In genomic region chr5:93585753-93586385, GRCh38 we compare ENCODE assay signal across 9 cellular contexts. TPM values are rescaled to one million over a fixed set of nuclear protein-coding genes. Genes with fewer than 3 reads are reported as not detected.
DNase-seq lines count a peak whose midpoint lies in the region; ATAC-seq, FAIRE-seq and TF ChIP-seq lines count a peak whose summit lies in the region.
"Had no signal": no experiment of that assay in that cellular context is flagged by ENCODE, and none has a peak within 500 bp of the region (broad histone marks: within the 10 kb centered on the region; RNA-seq: fewer than 3 reads in every experiment).

No MANE protein-coding gene starts in this region.

- H2BK120ac ChIP-seq in mesendoderm (ENCODE audit: low read depth, low read length), result no peak overlapping the region

- H3K27me3 ChIP-seq in left ventricle myocardium inferior (ENCODE audit: low read depth) (peaks cover 87% of the 10 kb centered on the region), mesendoderm (ENCODE audit: insufficient read depth, low read length, poor library complexity) (peaks cover 49% of the 10 kb centered on the region), uterus (peaks cover 0 to 3% of the 10 kb centered on the region in 2 donors)

- H3K56ac ChIP-seq in mesendoderm (ENCODE audit: low read length), result no peak overlapping the region

- peaks cover 22% of the 10 kb centered on the region for H3K4me1 Mint-ChIP-seq in brain

- no peak for DNase-seq in left ventricle myocardium inferior
- DNase-seq in left cardiac atrium, result no peak
- no peak for DNase-seq in mesendoderm
- DNase-seq in uterus, result peak in 1 of 2 donors; percentile 49
- no peak for DNase-seq in NCI-H345 treated with DMSO at 0.1 percent for 48 hours (lab: John Stamatoyannopoulos, UW; ENCODE audit: unreplicated experiment)
- DNase-seq in GM19239 (ENCODE audit: insufficient read length, low spot score), result no peak
- DNase-seq: activated effector memory CD4-positive, alpha-beta T cell treated with Interleukin-2 at 50 U/mL for 16 hours had no signal

- H3K9me3 Mint-ChIP-seq in brain, result peaks cover 0 to 21% (median 2%) of the 10 kb centered on the region in 5 experiments

- no peak overlapping the region for H3K23ac ChIP-seq in mesendoderm (ENCODE audit: low read length)

- ATAC-seq in left cardiac atrium (no peak), GM18861 (IDR thresholded peaks at IDR 0.05; ENCODE audit: unreplicated experiment) (no peak)

- no peak overlapping the region for H3K9ac ChIP-seq in mesendoderm (ENCODE audit: low read length)

- no peak overlapping the region for H2BK15ac ChIP-seq in mesendoderm (replicated peaks; ENCODE audit: low read depth)

- H3K4me1 ChIP-seq in left ventricle myocardium inferior, result peaks cover 30% of the 10 kb centered on the region
- H3K4me1 ChIP-seq in mesendoderm (ENCODE audit: control insufficient read depth, low read depth, low read length), result no peaks in the 10 kb centered on the region
- peaks cover 0 to under 1% of the 10 kb centered on the region in 2 donors for H3K4me1 ChIP-seq in uterus

- H3K27ac ChIP-seq in left ventricle myocardium inferior (replicated peaks) (no peak overlapping the region), mesendoderm (ENCODE audit: low read depth, low read length) (no peak overlapping the region), uterus (peak overlapping the region; percentile 90 to 92)

- peak overlapping the region in 4 of 5 experiments; percentile 98 to 100 (median 99) for H3K4me3 Mint-ChIP-seq in brain

- no peak for FAIRE-seq in GM19239 (lab: Jason Lieb, UNC)

- H2AK5ac ChIP-seq in mesendoderm (ENCODE audit: low read length), result no peak overlapping the region

- H3K4me2 ChIP-seq in mesendoderm (ENCODE audit: low read length), result no peak overlapping the region

- H3K18ac ChIP-seq in mesendoderm (ENCODE audit: low read length), result peak overlapping the region; percentile 14

- H3K36me3 ChIP-seq in left ventricle myocardium inferior (no peaks in the 10 kb centered on the region), mesendoderm (ENCODE audit: control insufficient read depth, insufficient read depth, low read length) (no peaks in the 10 kb centered on the region), uterus (no peaks in the 10 kb centered on the region)

- H3K27ac Mint-ChIP-seq in brain, result peak overlapping the region; percentile 98 to 100 (median 100)

- H2BK5ac ChIP-seq in mesendoderm (ENCODE audit: low read length), result no peak overlapping the region

- peaks cover 40% of the 10 kb centered on the region for H3K27me3 Mint-ChIP-seq in brain

- no peaks in the 10 kb centered on the region for H3K79me2 ChIP-seq in mesendoderm (ENCODE audit: control insufficient read depth, insufficient read depth, low read length)

- intact Hi-C loops in left ventricle myocardium inferior (cut with micrococcal nuclease), result no loop called here
- intact Hi-C loops in left cardiac atrium (cut with DNase I), result no loop called here
- intact Hi-C loops in uterus (cut with DNase I; ENCODE audit: low total_unique reads), result no loop called here

- H4K8ac ChIP-seq in mesendoderm (ENCODE audit: low read depth, low read length), result no peak overlapping the region

- WGBS in mesendoderm (ENCODE audit: extremely low coverage, insufficient coverage, low lambda C conversion rate), result no CpG with 5 or more reads among the region's 14 CpGs

- TF ChIP-seq POLR2A in uterus (IDR thresholded peaks at IDR 0.05), result no peak

- no peaks in the 10 kb centered on the region for H3K79me1 ChIP-seq in mesendoderm (ENCODE audit: low read length)

- TF ChIP-seq CTCF in left ventricle myocardium inferior (IDR thresholded peaks at IDR 0.05; ENCODE audit: borderline replicate concordance) (no peak), brain (conservative IDR thresholded peaks at IDR 0.05) (no peak), uterus (IDR thresholded peaks at IDR 0.05) (no peak)

- H3K4ac ChIP-seq in mesendoderm (ENCODE audit: low read depth, low read length), result no peak overlapping the region

- H3K36me3 Mint-ChIP-seq in brain, result peaks cover 47% of the 10 kb centered on the region

- H4K5ac ChIP-seq in mesendoderm (ENCODE audit: low read length), result no peak overlapping the region

- no peaks in the 10 kb centered on the region for H3K9me3 ChIP-seq in left ventricle myocardium inferior (replicated peaks)
- H3K9me3 ChIP-seq in uterus, result no peaks in the 10 kb centered on the region

- H3K4me3 ChIP-seq in left ventricle myocardium inferior (peak overlapping the region; percentile 65), mesendoderm (ENCODE audit: low read length) (no peak overlapping the region), uterus (peak overlapping the region; percentile 61 to 73)

RNA-seq across cellular contexts. Expression of gene NR2F1, which starts 2.8 kb away (rescaled TPM):
- total RNA-seq in left ventricle myocardium inferior (0.47 TPM), left cardiac atrium (10 to 100 TPM; 17.9 to 41.8 TPM), uterus (10 to 100 TPM; 26.8 to 55.0 (median 40.6) TPM)
- 356 TPM for polyA plus RNA-seq in brain (ENCODE audit: insufficient read depth, low read depth, low replicate concordance)
- polyA plus RNA-seq in mesendoderm (2013, experiment 1 of 2), result not detected
- not detected for polyA plus RNA-seq in mesendoderm (2013, experiment 2 of 2)

RNA-seq across cellular contexts. Expression of gene NR2F1-AS1, which starts 4.8 kb away (rescaled TPM):
- total RNA-seq in left ventricle myocardium inferior, result 0.60 TPM
- 10 to 100 TPM; 10.5 to 11.9 TPM for total RNA-seq in left cardiac atrium
- 35.2 TPM for polyA plus RNA-seq in brain (ENCODE audit: insufficient read depth, low read depth, low replicate concordance)
- 0.53 TPM for polyA plus RNA-seq in mesendoderm (2013, experiment 1 of 2)
- 0.66 TPM for polyA plus RNA-seq in mesendoderm (2013, experiment 2 of 2)
- 10 to 100 TPM in 3 of 4 donors, 1 to 10 TPM in 1; 4.4 to 46.1 (median 19.9) TPM for total RNA-seq in uterus

Comparison
In these comparisons a context has a peak if more than half of its experiments do, and no peak if none do; other contexts are left out.
1. RNA of gene NR2F1, which starts 2.8 kb away (total RNA-seq): 26.8 to 55.0 TPM in uterus and 17.9 to 41.8 TPM in left cardiac atrium; 0.47 TPM in left ventricle myocardium inferior (single experiment); every median in the first group is over 10 times any median in the second.
2. H3K27ac ChIP-seq: peak in uterus (2 of 2); none in left ventricle myocardium inferior (single experiment) and mesendoderm (single experiment).